9 cellular contexts compared by ENCODE assay signal in genomic region chr11:10623797-10624761, GRCh38. TPM values are rescaled to one million over a fixed set of nuclear protein-coding genes. Genes with fewer than 3 reads are reported as not detected.
DNase-seq lines count a peak whose midpoint lies in the region; ATAC-seq, FAIRE-seq and TF ChIP-seq lines count a peak whose summit lies in the region.
"Had no signal": no experiment of that assay in that cellular context is flagged by ENCODE, and none has a peak within 500 bp of the region (broad histone marks: within the 10 kb centered on the region; RNA-seq: fewer than 3 reads in every experiment).

No MANE protein-coding gene starts in this region.

- no peak overlapping the region for H3K4me3 Mint-ChIP-seq in activated B cell treated with CpG ODN at 0.5 μM for 24 hours
- no peak overlapping the region for H3K4me3 Mint-ChIP-seq in stimulated activated naive CD8-positive, alpha-beta T cell treated with anti-CD3 and anti-CD28 coated beads, Interleukin-15, amount 100 ng/mL, for 72 hours

- no peaks in the 10 kb centered on the region for H3K36me3 Mint-ChIP-seq in activated B cell treated with CpG ODN at 0.5 μM for 24 hours (ENCODE audit: low read depth)

- FAIRE-seq in HTR-8/SVneo (lab: Jason Lieb, UNC), result no peak

- DNase-seq in DMS153 treated with DMSO at 0.1 percent for 48 hours (lab: John Stamatoyannopoulos, UW; ENCODE audit: unreplicated experiment), result peak; percentile 33
- peak; percentile 71 for DNase-seq in HTR-8/SVneo (ENCODE audit: insufficient read length, low spot score)
- DNase-seq in activated B cell treated with CpG ODN at 0.5 μM for 24 hours, result no peak
- no peak for DNase-seq in right atrium auricular region (ENCODE audit: low spot score)
- no peak for DNase-seq in stimulated activated naive CD8-positive, alpha-beta T cell treated with anti-CD3 and anti-CD28 coated beads, Interleukin-15, amount 100 ng/mL, for 72 hours
- DNase-seq in H4 (ENCODE audit: low spot score), result no peak
- DNase-seq in NCI-H2081 (lab: John Stamatoyannopoulos, UW), result no peak

- no peaks in the 10 kb centered on the region for H3K27me3 ChIP-seq in right atrium auricular region

- H3K9me3 ChIP-seq in right atrium auricular region, result no peaks in the 10 kb centered on the region

- no peaks in the 10 kb centered on the region for H3K36me3 ChIP-seq in right atrium auricular region

- peak overlapping the region; percentile 20 to 29 for H3K27ac ChIP-seq in right atrium auricular region

- no peaks in the 10 kb centered on the region for H3K9me3 Mint-ChIP-seq in activated B cell treated with CpG ODN at 0.5 μM for 24 hours
- no peaks in the 10 kb centered on the region for H3K9me3 Mint-ChIP-seq in stimulated activated naive CD8-positive, alpha-beta T cell treated with anti-CD3 and anti-CD28 coated beads, Interleukin-15, amount 100 ng/mL, for 72 hours

- H3K27me3 Mint-ChIP-seq in activated B cell treated with CpG ODN at 0.5 μM for 24 hours, result no peaks in the 10 kb centered on the region
- no peaks in the 10 kb centered on the region for H3K27me3 Mint-ChIP-seq in stimulated activated naive CD8-positive, alpha-beta T cell treated with anti-CD3 and anti-CD28 coated beads, Interleukin-15, amount 100 ng/mL, for 72 hours

- TF ChIP-seq CTCF in activated B cell treated with CpG ODN at 0.5 μM for 24 hours (IDR thresholded peaks at IDR 0.05) (no peak), right atrium auricular region (IDR thresholded peaks at IDR 0.05) (peak; percentile 24 to 65)

- peaks cover 0 to 10% of the 10 kb centered on the region in 2 donors for H3K4me1 ChIP-seq in right atrium auricular region

- POLR2A ChIA-PET in activated B cell treated with CpG ODN at 0.5 μM for 24 hours (lab: Charles Lee), result interaction anchor here (0.7 to 3.9 kb wide), 12 partner anchors 11 to 168 kb away, joined by 3 to 23 read pairs (median 4); partner anchors contain the start of genes AMPD3 and RNF141

- H3K4me1 Mint-ChIP-seq in activated B cell treated with CpG ODN at 0.5 μM for 24 hours, result peaks cover 77% of the 10 kb centered on the region
- peaks cover 24% of the 10 kb centered on the region for H3K4me1 Mint-ChIP-seq in stimulated activated naive CD8-positive, alpha-beta T cell treated with anti-CD3 and anti-CD28 coated beads, Interleukin-15, amount 100 ng/mL, for 72 hours

- H3K27ac Mint-ChIP-seq in activated B cell treated with CpG ODN at 0.5 μM for 24 hours, result peak overlapping the region; percentile 95
- H3K27ac Mint-ChIP-seq in stimulated activated naive CD8-positive, alpha-beta T cell treated with anti-CD3 and anti-CD28 coated beads, Interleukin-15, amount 100 ng/mL, for 72 hours, result peak overlapping the region; percentile 82 to 96

- no peak overlapping the region for H3K4me3 ChIP-seq in right atrium auricular region

- ATAC-seq in activated B cell treated with CpG ODN at 0.5 μM for 24 hours (ENCODE audit: low read depth) (peak; percentile 9), HG02852 (IDR thresholded peaks at IDR 0.05; ENCODE audit: unreplicated experiment) (no peak)
- no peak for ATAC-seq in stimulated activated naive CD8-positive, alpha-beta T cell treated with anti-CD3 and anti-CD28 coated beads, Interleukin-15, amount 100 ng/mL, for 72 hours

- intact Hi-C loops in activated B cell treated with CpG ODN at 0.5 μM for 24 hours (cut with micrococcal nuclease), result loop anchor here (1.0 to 2.0 kb wide), 3 partner anchors 17 to 111 kb away; no protein-coding TSS in a partner anchor

- CTCF ChIA-PET in activated B cell treated with CpG ODN at 0.5 μM for 24 hours (lab: Charles Lee), result interaction anchor here (0.9 to 1.7 kb wide), 8 partner anchors 11 to 173 kb away, joined by 3 to 7 read pairs (median 3); partner anchors contain the start of genes CTR9 and RNF141

RNA-seq across cellular contexts. Expression of gene LYVE1, which starts 55.6 kb away (rescaled TPM):
- total RNA-seq in activated B cell treated with CpG ODN at 0.5 μM for 24 hours (not detected in 2 replicates), right atrium auricular region (10 to 100 TPM; 15.9 to 45.0 TPM)
- not detected in 2 replicates for total RNA-seq in H4 (2014; rRNA removed; shearing (Covaris generic))
- total RNA-seq: T-helper 2 cell treated with Interferon-gamma antibody and Interleukin-4, amounts not matched to agents 100 ng/mL and 5 ng/mL, for 36 hours had no signal

Comparison
In these comparisons a context has a peak if more than half of its experiments do, and no peak if none do; other contexts are left out.
1. DNase-seq: peak in DMS153 treated with DMSO at 0.1 percent for 48 hours (single experiment) and HTR-8/SVneo (single experiment); none in activated B cell treated with CpG ODN at 0.5 μM for 24 hours (single experiment), right atrium auricular region (single experiment), stimulated activated naive CD8-positive, alpha-beta T cell treated with anti-CD3 and anti-CD28 coated beads, Interleukin-15, amount 100 ng/mL, for 72 hours (0 of 2), H4 (single experiment) and NCI-H2081 (0 of 2).
2. RNA of gene LYVE1, which starts 55.6 kb away (total RNA-seq): 15.9 to 45.0 TPM in right atrium auricular region; not detected in activated B cell treated with CpG ODN at 0.5 μM for 24 hours and not detected in H4; every median in the first group is over 10 times any median in the second.